In genomic region chr5:120297621-120298020, GRCh38 we compare ENCODE assay signal across 31 cellular contexts.
DNase-seq lines count a peak whose midpoint lies in the region; ATAC-seq and TF ChIP-seq lines count a peak whose summit lies in the region.
"Had no signal": no experiment of that assay in that cellular context is flagged by ENCODE, and none has a peak within 500 bp of the region (broad histone marks: within the 10 kb centered on the region; RNA-seq: fewer than 3 reads in every experiment).

No MANE protein-coding gene starts in this region.

- TF ChIP-seq CTCF in AG09309 (IDR thresholded peaks at IDR 0.05; ENCODE audit: control insufficient read depth, insufficient read depth, low read depth, low read length, missing control alignments) (no peak), HCT116 (IDR thresholded peaks at IDR 0.05 in 2 of 3, conservative IDR thresholded peaks at IDR 0.05 in 1 of 3; ENCODE audit: borderline replicate concordance in 1 of 3, insufficient read depth in 1 of 3, low read depth in 2 of 3, low read length in 2 of 3) (no peak), osteoblast (IDR thresholded peaks at IDR 0.05; ENCODE audit: extremely low read depth, low read depth, low read length) (no peak)

- intact Hi-C loops in HCT116 (cut with micrococcal nuclease) = no loop called here

- BruUV-seq in HCT116 (replicated peaks; lab: Mats Ljungman, UMichigan) = no TSS peak

- H3K27me3 Mint-ChIP-seq in stimulated activated memory B cell treated with anti-CD40 and anti-IgM and Interleukin-4, amounts not matched to agents 10 μg/mL and 1 μg/mL and 100 μg/mL, for 72 hours = no peaks in the 10 kb centered on the region
- H3K27me3 Mint-ChIP-seq: activated CD4-positive, alpha-beta memory T cell treated with anti-CD3 and anti-CD28 coated beads for 36 hours; T-helper 17 cell had no signal

- no peak for TF ChIP-seq RAD21 in HCT116 (IDR thresholded peaks at IDR 0.05; ENCODE audit: low read depth)

- POLR2A ChIA-PET in HCT116 (lab: Charles Lee) = no interaction called here

- no peak for TF ChIP-seq POLR2A in HCT116 (IDR thresholded peaks at IDR 0.05; ENCODE audit: borderline replicate concordance, extremely low read depth, insufficient read depth, insufficient read length)

- no peaks in the 10 kb centered on the region for H3K36me3 Mint-ChIP-seq in stimulated activated memory B cell treated with anti-CD40 and anti-IgM and Interleukin-4, amounts not matched to agents 10 μg/mL and 1 μg/mL and 100 μg/mL, for 72 hours
- H3K36me3 Mint-ChIP-seq: activated CD4-positive, alpha-beta memory T cell treated with anti-CD3 and anti-CD28 coated beads for 36 hours had no signal

- ATAC-seq in HCT116 = no peak
- no peak for ATAC-seq in stimulated activated memory B cell treated with anti-CD40 and anti-IgM and Interleukin-4, amounts not matched to agents 10 μg/mL and 1 μg/mL and 100 μg/mL, for 72 hours
- ATAC-seq: A549; stimulated activated naive CD8-positive, alpha-beta T cell treated with anti-CD3 and anti-CD28 coated beads, Interleukin-15, Interleukin-2, amounts not matched to agents 100 U/mL and 50 U/mL, for 24 hours; T-helper 17 cell had no signal

- H3K36me3 ChIP-seq in HCT116 (ENCODE audit: control insufficient read depth in 1 of 2, insufficient read depth in 2 of 2, low read length in 2 of 2) (no peaks in the 10 kb centered on the region), osteoblast (ENCODE audit: insufficient read depth, low read length) (no peaks in the 10 kb centered on the region)
- H3K36me3 ChIP-seq: BLaER1, ovary, thoracic aorta, vagina had no signal

- H3K4me2 ChIP-seq in HCT116 (ENCODE audit: low read length) = no peak overlapping the region
- H3K4me2 ChIP-seq in osteoblast (ENCODE audit: insufficient read depth, low read length) = peak overlapping the region; percentile 56
- H3K4me2 ChIP-seq: A549, BLaER1 had no signal

- H3K27ac ChIP-seq in HCT116 (ENCODE audit: low read depth, low read length) = no peak overlapping the region
- no peak overlapping the region for H3K27ac ChIP-seq in osteoblast (ENCODE audit: low read depth, low read length)
- H3K27ac ChIP-seq: A549, BLaER1, dorsolateral prefrontal cortex, ovary, RWPE1, thoracic aorta, vagina had no signal

- peak; percentile 8 for DNase-seq in AG09309 (ENCODE audit: low read depth)
- no peak for DNase-seq in HCT116 (ENCODE audit: low read depth, low spot score)
- peak; percentile 44 for DNase-seq in fibroblast of gingiva (ENCODE audit: low read depth)
- no peak for DNase-seq in osteoblast (ENCODE audit: insufficient read length, low spot score, missing footprints)
- DNase-seq in stimulated activated CD4-positive, alpha-beta T cell treated with anti-CD3 and anti-CD28 coated beads, Interleukin-4, amount 100 ng/mL, for 24 hours = no peak
- DNase-seq in inferior parietal cortex (ENCODE audit: extremely low spot score) = no peak
- no peak for DNase-seq in stimulated activated CD4-positive, alpha-beta T cell treated with anti-CD3 and anti-CD28 coated beads, Interleukin-2, amount 100 ng/mL, for 48 hours
- DNase-seq: activated CD4-positive, alpha-beta memory T cell treated with anti-CD3 and anti-CD28 coated beads for 36 hours; activated CD4-positive, CD25-positive, alpha-beta regulatory T cell treated with anti-CD3 and anti-CD28 coated beads, Interleukin-2, amount 50 U/mL, for 72 hours; activated CD8-positive, alpha-beta memory T cell treated with anti-CD3 and anti-CD28 coated beads, Interleukin-2, amount 50 U/mL, for 4 hours; activated naive CD4-positive, alpha-beta T cell treated with anti-CD3 and anti-CD28 coated beads, Interleukin-2, amount 50 U/mL, for 16 hours; cerebellar nuclear complex; dorsolateral prefrontal cortex; GDM1; KG1; kidney; NCI-H1436; NCI-H2107; NCI-H774; ovary; stimulated activated CD4-positive, alpha-beta T cell treated with anti-CD3 and anti-CD28 coated beads, Interleukin-12 subunit alpha, Interleukin-12 subunit beta, amount 100 ng/mL, for 4 hours; stimulated activated naive CD8-positive, alpha-beta T cell treated with anti-CD3 and anti-CD28 coated beads, Interleukin-15, Interleukin-2, amounts not matched to agents 100 U/mL and 50 U/mL, for 24 hours; T-helper 17 cell had no signal

- no peak overlapping the region for H3K4me3 ChIP-seq in AG09309 (ENCODE audit: control insufficient read depth, low read depth, low read length)
- H3K4me3 ChIP-seq in HCT116 (replicated peaks in 1 of 2; ENCODE audit: low read depth in 1 of 2, low read length in 2 of 2) = no peak overlapping the region
- H3K4me3 ChIP-seq in osteoblast (ENCODE audit: insufficient read depth, low read length) = peak overlapping the region; percentile 9
- H3K4me3 ChIP-seq: A549, BLaER1, dorsolateral prefrontal cortex, ovary, thoracic aorta, vagina had no signal

- no peak overlapping the region for H3K27ac Mint-ChIP-seq in stimulated activated memory B cell treated with anti-CD40 and anti-IgM and Interleukin-4, amounts not matched to agents 10 μg/mL and 1 μg/mL and 100 μg/mL, for 72 hours
- H3K27ac Mint-ChIP-seq: activated CD4-positive, alpha-beta memory T cell treated with anti-CD3 and anti-CD28 coated beads for 36 hours; activated T-helper 1 cell treated with anti-CD3 and anti-CD28 coated beads, Interleukin-12 subunit alpha, Interleukin-12 subunit beta, Interleukin-2, Interleukin-4 antibody, amounts not matched to agents 30 ng/mL and 10 ng/mL and 1 ng/mL, durations not matched to agents 14 hours and 24 hours and 36 hours; nephron; T-helper 17 cell had no signal

- peak overlapping the region; percentile 16 for H2AFZ ChIP-seq in HCT116 (ENCODE audit: low read depth, low read length, poor library complexity, severe bottlenecking)
- no peak overlapping the region for H2AFZ ChIP-seq in osteoblast (ENCODE audit: low read length)

- H3K79me2 ChIP-seq in HCT116 (ENCODE audit: insufficient read depth, low read length) (no peaks in the 10 kb centered on the region), osteoblast (ENCODE audit: insufficient read depth, low read length) (no peaks in the 10 kb centered on the region)

- CTCF ChIA-PET in HCT116 (lab: Charles Lee) = no interaction called here

- H3K27me3 ChIP-seq in HCT116 (ENCODE audit: insufficient read depth, low read length) (no peaks in the 10 kb centered on the region), osteoblast (ENCODE audit: insufficient read depth, low read length) (no peaks in the 10 kb centered on the region)
- H3K27me3 ChIP-seq: BLaER1, dorsolateral prefrontal cortex, ovary, vagina had no signal

- no peak overlapping the region for H3K4me3 Mint-ChIP-seq in stimulated activated memory B cell treated with anti-CD40 and anti-IgM and Interleukin-4, amounts not matched to agents 10 μg/mL and 1 μg/mL and 100 μg/mL, for 72 hours
- H3K4me3 Mint-ChIP-seq: activated CD4-positive, alpha-beta memory T cell treated with anti-CD3 and anti-CD28 coated beads for 36 hours; activated T-helper 1 cell treated with anti-CD3 and anti-CD28 coated beads, Interleukin-12 subunit alpha, Interleukin-12 subunit beta, Interleukin-2, Interleukin-4 antibody, amounts not matched to agents 30 ng/mL and 10 ng/mL and 1 ng/mL, durations not matched to agents 14 hours and 24 hours and 36 hours; nephron; T-helper 17 cell had no signal

- no peaks in the 10 kb centered on the region for H3K4me1 Mint-ChIP-seq in stimulated activated memory B cell treated with anti-CD40 and anti-IgM and Interleukin-4, amounts not matched to agents 10 μg/mL and 1 μg/mL and 100 μg/mL, for 72 hours
- H3K4me1 Mint-ChIP-seq: T-helper 17 cell had no signal

- no peak overlapping the region for H3K9ac ChIP-seq in HCT116 (ENCODE audit: low read length)
- H3K9ac ChIP-seq: BLaER1 had no signal

- H3K4me1 ChIP-seq in HCT116 (ENCODE audit: control insufficient read depth in 1 of 2, insufficient read depth in 2 of 2, low read length in 2 of 2) = no peaks in the 10 kb centered on the region
- H3K4me1 ChIP-seq in osteoblast (ENCODE audit: insufficient read depth, low read length) = peaks cover 24% of the 10 kb centered on the region
- H3K4me1 ChIP-seq: A549, BLaER1, vagina had no signal

- H4K20me1 ChIP-seq in HCT116 (ENCODE audit: insufficient read depth) (no peaks in the 10 kb centered on the region), osteoblast (ENCODE audit: insufficient read depth, low read length) (no peaks in the 10 kb centered on the region)
- H4K20me1 ChIP-seq: BLaER1 had no signal

- no peaks in the 10 kb centered on the region for H3K9me2 ChIP-seq in HCT116 (ENCODE audit: insufficient read depth)

- RAD21 ChIA-PET in HCT116 (lab: Charles Lee; ENCODE audit: low non-redundant PET in 1 of 2, low total read pairs in 2 of 2, uncharacterized antibody in 2 of 2, unreplicated experiment in 2 of 2) = no interaction called here

- H3K9me3 ChIP-seq in HCT116 (ENCODE audit: control insufficient read depth in 1 of 2, insufficient read depth in 1 of 2, low read depth in 1 of 2, low read length in 2 of 2) = no peaks in the 10 kb centered on the region
- no peaks in the 10 kb centered on the region for H3K9me3 ChIP-seq in osteoblast (ENCODE audit: low read depth, low read length)
- H3K9me3 ChIP-seq: A549, BLaER1, ovary, thoracic aorta, vagina had no signal

- H3K9me3 Mint-ChIP-seq in stimulated activated memory B cell treated with anti-CD40 and anti-IgM and Interleukin-4, amounts not matched to agents 10 μg/mL and 1 μg/mL and 100 μg/mL, for 72 hours = no peaks in the 10 kb centered on the region
- H3K9me3 Mint-ChIP-seq: activated CD4-positive, alpha-beta memory T cell treated with anti-CD3 and anti-CD28 coated beads for 36 hours; activated T-helper 1 cell treated with anti-CD3 and anti-CD28 coated beads, Interleukin-12 subunit alpha, Interleukin-12 subunit beta, Interleukin-2, Interleukin-4 antibody, amounts not matched to agents 30 ng/mL and 10 ng/mL and 1 ng/mL, durations not matched to agents 14 hours and 24 hours and 36 hours; nephron had no signal

TF ChIP-seq in HCT116, 20 proteins besides CTCF, POLR2A, EP300 and RAD21 (continues in another document):
- TF ChIP-seq ELF1 (IDR thresholded peaks at IDR 0.05; ENCODE audit: borderline replicate concordance, low read depth) = no peak
- TF ChIP-seq CBX3 (IDR thresholded peaks at IDR 0.05; ENCODE audit: low read depth) = no peak
- TF ChIP-seq ZBTB33 (IDR thresholded peaks at IDR 0.05; ENCODE audit: extremely low read depth, insufficient replicate concordance, low read length) = no peak
- no peak for TF ChIP-seq JUND (IDR thresholded peaks at IDR 0.05)

Comparison
In these comparisons a context has a peak if more than half of its experiments do, and no peak if none do; other contexts are left out.
1. DNase-seq: peak in AG09309 (single experiment) and fibroblast of gingiva (single experiment); none in HCT116 (single experiment), osteoblast (single experiment), stimulated activated CD4-positive, alpha-beta T cell treated with anti-CD3 and anti-CD28 coated beads, Interleukin-4, amount 100 ng/mL, for 24 hours (single experiment), inferior parietal cortex (single experiment) and stimulated activated CD4-positive, alpha-beta T cell treated with anti-CD3 and anti-CD28 coated beads, Interleukin-2, amount 100 ng/mL, for 48 hours (0 of 2).